In genomic region chr19:5025027-5025426, GRCh38 we compare ENCODE assay signal across 16 cellular contexts. TPM values are rescaled to one million over a fixed set of nuclear protein-coding genes. Genes with fewer than 3 reads are reported as not detected.
A peak's percentile ranks its signal among the peaks of the same experiment; 100 is the strongest.
DNase-seq lines count a peak whose midpoint lies in the region; ATAC-seq and TF ChIP-seq lines count a peak whose summit lies in the region.
"Had no signal": no experiment of that assay in that cellular context is flagged by ENCODE, and none has a peak within 500 bp of the region (broad histone marks: within the 10 kb centered on the region; RNA-seq: fewer than 3 reads in every experiment).

No MANE protein-coding gene starts in this region.

- TF ChIP-seq CTCF in H9 (conservative IDR thresholded peaks at IDR 0.05) (no peak), WERI-Rb-1 (IDR thresholded peaks at IDR 0.05; ENCODE audit: low read depth, low read length) (no peak), osteoblast (IDR thresholded peaks at IDR 0.05; ENCODE audit: extremely low read depth, low read depth, low read length) (no peak)

- H3K4me1 Mint-ChIP-seq in H9: peaks cover 6 to 16% of the 10 kb centered on the region in 2 experiments
- peaks cover 4% of the 10 kb centered on the region for H3K4me1 Mint-ChIP-seq in activated CD8-positive, alpha-beta T cell treated with anti-CD3 and anti-CD28 coated beads, Interleukin-2, amount 10 ng/mL, durations not matched to agents 7 days and 5 days (ENCODE audit: low read depth)

- peaks cover 0 to 3% (median 0%) of the 10 kb centered on the region in 3 experiments; a peak in 6 of 7 replicates for H3K36me3 Mint-ChIP-seq in H9 (ENCODE audit: insufficient read depth in 1 of 3, low read depth in 3 of 3)
- H3K36me3 Mint-ChIP-seq in activated CD8-positive, alpha-beta T cell treated with anti-CD3 and anti-CD28 coated beads, Interleukin-2, amount 10 ng/mL, durations not matched to agents 7 days and 5 days (ENCODE audit: low read depth): peaks cover 3% of the 10 kb centered on the region

- H2AFZ ChIP-seq in H9 (ENCODE audit: low read length) (no peak overlapping the region), osteoblast (ENCODE audit: low read length) (no peak overlapping the region)

- H3K23me2 ChIP-seq in H9 (ENCODE audit: insufficient read length, low read depth, low read length, poor library complexity, severe bottlenecking): no peaks in the 10 kb centered on the region

- H3K27ac ChIP-seq in H9 (ENCODE audit: insufficient read length, low read depth, low read length): no peak overlapping the region
- peak overlapping the region; percentile 85 for H3K27ac ChIP-seq in WERI-Rb-1
- no peak overlapping the region for H3K27ac ChIP-seq in osteoblast (ENCODE audit: low read depth, low read length)
- H3K27ac ChIP-seq in skeletal muscle tissue (ENCODE audit: low read depth, low read length): peak overlapping the region; percentile 47

- H2BK20ac ChIP-seq in H9 (ENCODE audit: low read depth, low read length, poor library complexity, severe bottlenecking): no peak overlapping the region

- H4K20me1 ChIP-seq in H9 (ENCODE audit: control insufficient read depth, insufficient read depth, insufficient read length): peaks cover 2% of the 10 kb centered on the region
- peaks cover 70% of the 10 kb centered on the region for H4K20me1 ChIP-seq in osteoblast (ENCODE audit: insufficient read depth, low read length)

- no peak overlapping the region for H4K91ac ChIP-seq in H9 (ENCODE audit: insufficient read length, low read depth, low read length)

- no peak overlapping the region for H4K5ac ChIP-seq in H9 (ENCODE audit: insufficient read length, low read depth, low read length)

- H3K79me2 ChIP-seq in H9 (ENCODE audit: insufficient read depth, low read length) (no peaks in the 10 kb centered on the region), osteoblast (ENCODE audit: insufficient read depth, low read length) (peaks cover 77% of the 10 kb centered on the region)

- peak overlapping the region in 2 of 3 experiments; percentile 67 to 82; a peak in 1 of 7 replicates for H3K27ac Mint-ChIP-seq in H9
- H3K27ac Mint-ChIP-seq in activated CD8-positive, alpha-beta T cell treated with anti-CD3 and anti-CD28 coated beads, Interleukin-2, amount 10 ng/mL, durations not matched to agents 7 days and 5 days: no peak overlapping the region

- no peak overlapping the region for H4K8ac ChIP-seq in H9 (replicated peaks; ENCODE audit: insufficient read length, low read depth, low read length)

- H2AK5ac ChIP-seq in H9 (ENCODE audit: insufficient read length, low read length): no peak overlapping the region

- no peaks in the 10 kb centered on the region; the same call in 1 of the 2 replicates for H3K27me3 Mint-ChIP-seq in H9 (ENCODE audit: low read depth)
- H3K27me3 Mint-ChIP-seq in activated CD8-positive, alpha-beta T cell treated with anti-CD3 and anti-CD28 coated beads, Interleukin-2, amount 10 ng/mL, durations not matched to agents 7 days and 5 days (ENCODE audit: low read depth): no peaks in the 10 kb centered on the region

- no peak overlapping the region for H3K18ac ChIP-seq in H9 (ENCODE audit: insufficient read length, low read depth, low read length)

- no CpG with 5 or more reads among the region's 10 CpGs for WGBS in H9 (ENCODE audit: extremely low coverage, insufficient read length, low lambda C conversion rate)

- DNase-seq in H9 (no peak), WERI-Rb-1 (peak; percentile 90), osteoblast (ENCODE audit: insufficient read length, low spot score, missing footprints) (peak; percentile 15), mucosa of gallbladder (ENCODE audit: low spot score) (no peak), NCI-H2171 treated with DMSO at 0.1 percent for 48 hours (lab: John Stamatoyannopoulos, UW) (no peak)
- DNase-seq in activated CD8-positive, alpha-beta T cell treated with anti-CD3 and anti-CD28 coated beads, Interleukin-2, amount 10 ng/mL, durations not matched to agents 7 days and 5 days: no peak
- DNase-seq: ACHN, DND-41, HCEC 1CT, MM.1S, NCI-H1092 treated with DMSO at 0.1 percent for 48 hours, NCI-H2029 treated with DMSO at 0.1 percent for 48 hours, NCI-H510A, NCI-H748 treated with DMSO at 0.1 percent for 48 hours, RPMI8226 had no signal

- peak overlapping the region; percentile 6 for H3K4me3 ChIP-seq in WERI-Rb-1 (ENCODE audit: low read depth, low read length)
- H3K4me3 ChIP-seq in osteoblast (ENCODE audit: insufficient read depth, low read length): no peak overlapping the region
- no peak overlapping the region for H3K4me3 ChIP-seq in skeletal muscle tissue (ENCODE audit: low read length in 3 of 3)

- H3K9me3 ChIP-seq in H9 (ENCODE audit: control insufficient read depth, low read depth, low read length) (no peaks in the 10 kb centered on the region), WERI-Rb-1 (ENCODE audit: severe bottlenecking) (no peaks in the 10 kb centered on the region), osteoblast (ENCODE audit: low read depth, low read length) (no peaks in the 10 kb centered on the region), skeletal muscle tissue (ENCODE audit: control insufficient read depth in 3 of 3, low read length in 3 of 3) (peaks cover 0 to 4% (median 0%) of the 10 kb centered on the region in 3 donors)

- no peak overlapping the region for H3K4ac ChIP-seq in H9 (ENCODE audit: low read depth, low read length)

- POLR2A ChIA-PET in activated CD8-positive, alpha-beta T cell treated with anti-CD3 and anti-CD28 coated beads, Interleukin-2, amount 10 ng/mL, durations not matched to agents 7 days and 5 days (lab: Charles Lee): no interaction called here

- H3K23ac ChIP-seq in H9 (ENCODE audit: insufficient read length, low read depth, low read length): no peak overlapping the region

- H3K36me3 ChIP-seq in WERI-Rb-1 (peaks cover 19% of the 10 kb centered on the region), osteoblast (ENCODE audit: insufficient read depth, low read length) (no peaks in the 10 kb centered on the region), skeletal muscle tissue (ENCODE audit: control insufficient read depth in 3 of 3, insufficient read depth in 3 of 3, low read length in 3 of 3) (peaks cover 0 to 5% (median 4%) of the 10 kb centered on the region in 3 donors)

- H3K14ac ChIP-seq in H9 (ENCODE audit: insufficient read depth, low read length): no peak overlapping the region

- no peaks in the 10 kb centered on the region for H3K79me1 ChIP-seq in H9 (ENCODE audit: insufficient read depth, low read depth, low read length, poor library complexity, severe bottlenecking)

- no peak overlapping the region for H2BK120ac ChIP-seq in H9 (ENCODE audit: low read depth, low read length, poor library complexity, severe bottlenecking)

- no peak overlapping the region for H2BK12ac ChIP-seq in H9 (ENCODE audit: insufficient read length, low read depth, low read length)

- H3K27me3 ChIP-seq in H9 (ENCODE audit: insufficient read depth, low read length): no peaks in the 10 kb centered on the region
- no peaks in the 10 kb centered on the region for H3K27me3 ChIP-seq in WERI-Rb-1 (ENCODE audit: insufficient read depth, low read depth, severe bottlenecking)
- H3K27me3 ChIP-seq in osteoblast (ENCODE audit: insufficient read depth, low read length): no peaks in the 10 kb centered on the region
- no peaks in the 10 kb centered on the region for H3K27me3 ChIP-seq in skeletal muscle tissue (ENCODE audit: control insufficient read depth in 3 of 3, insufficient read depth in 3 of 3, low read length in 3 of 3)

- no peak for ATAC-seq in activated CD8-positive, alpha-beta T cell treated with anti-CD3 and anti-CD28 coated beads, Interleukin-2, amount 10 ng/mL, durations not matched to agents 7 days and 5 days

- H3K4me3 Mint-ChIP-seq in H9: no peak overlapping the region
- H3K4me3 Mint-ChIP-seq in activated CD8-positive, alpha-beta T cell treated with anti-CD3 and anti-CD28 coated beads, Interleukin-2, amount 10 ng/mL, durations not matched to agents 7 days and 5 days: no peak overlapping the region

- no peaks in the 10 kb centered on the region for H3K4me1 ChIP-seq in H9 (ENCODE audit: insufficient read depth, low read length)
- H3K4me1 ChIP-seq in osteoblast (ENCODE audit: insufficient read depth, low read length): no peaks in the 10 kb centered on the region
- peaks cover 39 to 60% (median 53%) of the 10 kb centered on the region in 3 donors for H3K4me1 ChIP-seq in skeletal muscle tissue (ENCODE audit: control insufficient read depth in 3 of 3, insufficient read depth in 3 of 3, low read length in 3 of 3)

- H2BK5ac ChIP-seq in H9 (ENCODE audit: insufficient read length, low read length): no peak overlapping the region

- H2BK15ac ChIP-seq in H9 (ENCODE audit: low read depth, low read length): no peak overlapping the region

- H3K9ac ChIP-seq in H9 (ENCODE audit: extremely low read depth, insufficient read length, low read length) (no peak overlapping the region), skeletal muscle tissue (ENCODE audit: low read depth in 1 of 3, low read length in 3 of 3) (no peak overlapping the region)

- H3T11ph ChIP-seq in H9 (ENCODE audit: low read length): no peak overlapping the region

- H3K4me2 ChIP-seq in H9 (ENCODE audit: insufficient read depth, insufficient read length, low read length) (no peak overlapping the region), osteoblast (ENCODE audit: insufficient read depth, low read length) (no peak overlapping the region)

- H3K9me3 Mint-ChIP-seq in H9: no peaks in the 10 kb centered on the region; a peak in 1 of 5 replicates
- H3K9me3 Mint-ChIP-seq in activated CD8-positive, alpha-beta T cell treated with anti-CD3 and anti-CD28 coated beads, Interleukin-2, amount 10 ng/mL, durations not matched to agents 7 days and 5 days (ENCODE audit: insufficient read depth): no peaks in the 10 kb centered on the region

- H3K56ac ChIP-seq in H9 (ENCODE audit: insufficient read length, low read depth, low read length): no peak overlapping the region

- CTCF ChIA-PET in activated CD8-positive, alpha-beta T cell treated with anti-CD3 and anti-CD28 coated beads, Interleukin-2, amount 10 ng/mL, durations not matched to agents 7 days and 5 days (lab: Charles Lee): no interaction called here

RNA-seq across cellular contexts. Expression of gene KDM4B, which starts 56.1 kb away (rescaled TPM):
- total RNA-seq in H9 (2021) (41.8 and 43.7 TPM in 2 replicates), osteoblast (19.7 and 22.1 TPM in 2 replicates), skeletal muscle tissue (11.5 TPM), mucosa of gallbladder (49.3 TPM)
- total RNA-seq in activated CD8-positive, alpha-beta T cell treated with anti-CD3 and anti-CD28 coated beads, Interleukin-2, amount 10 ng/mL, durations not matched to agents 7 days and 5 days: 10 to 100 TPM; 44.9 to 47.0 TPM

Comparison
In these comparisons a context has a peak if more than half of its experiments do, and no peak if none do; other contexts are left out.
1. DNase-seq: peak in WERI-Rb-1 (single experiment) and osteoblast (single experiment); none in H9 (single experiment), mucosa of gallbladder (single experiment), activated CD8-positive, alpha-beta T cell treated with anti-CD3 and anti-CD28 coated beads, Interleukin-2, amount 10 ng/mL, durations not matched to agents 7 days and 5 days (single experiment) and NCI-H2171 treated with DMSO at 0.1 percent for 48 hours (single experiment).
2. H3K27ac ChIP-seq: peak in WERI-Rb-1 (single experiment) and skeletal muscle tissue (single experiment); none in H9 (single experiment) and osteoblast (single experiment).